ENCODE assay signal across 22 cellular contexts in the genomic region with DNA sequence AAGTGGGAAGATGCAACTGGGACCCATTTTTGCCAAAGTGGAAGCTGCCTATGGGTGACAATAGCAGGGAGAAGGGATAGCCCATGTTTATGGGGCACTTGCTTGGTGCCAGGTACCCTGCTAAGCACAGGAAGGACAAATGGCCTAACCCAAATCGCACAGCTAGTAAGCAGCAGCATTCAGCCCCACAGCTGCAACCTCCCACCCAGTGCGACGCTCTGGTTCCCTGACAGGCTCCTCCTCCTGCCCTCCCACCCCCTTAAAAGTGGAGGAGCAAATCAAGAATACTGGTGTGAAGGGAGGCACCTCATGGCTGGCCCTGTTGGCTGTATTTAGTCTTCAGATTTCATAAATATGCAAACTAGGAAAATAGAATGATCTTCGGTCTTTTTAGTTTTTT.
"Had no signal": no experiment of that assay in that cellular context is flagged by ENCODE, and none has a peak within 500 bp of the region (broad histone marks: within the 10 kb centered on the region; RNA-seq: fewer than 3 reads in every experiment).

No MANE protein-coding gene starts in this region.

- H3K27ac Mint-ChIP-seq: dendritic cell treated with granulocyte-macrophage colony-stimulating factor and Interleukin-4, amounts not matched to agents 40 ng/mL and 50 ng/mL, for 4 days; immature natural killer cell; natural killer cell had no signal

- ATAC-seq: gastroesophageal sphincter, mucosa of descending colon, natural killer cell, sciatic nerve had no signal

- H3K27me3 Mint-ChIP-seq: type B pancreatic cell had no signal

- H3K4me3 ChIP-seq: esophagus squamous epithelium, gastroesophageal sphincter, left ventricle myocardium inferior, lung, mucosa of descending colon, stomach had no signal

- H3K36me3 ChIP-seq: esophagus squamous epithelium, gastroesophageal sphincter, left ventricle myocardium inferior, stomach had no signal

- FAIRE-seq: colon, keratinocyte, urothelium cell line had no signal

- H3K27me3 ChIP-seq: esophagus squamous epithelium, gastroesophageal sphincter, stomach had no signal

- H3K36me3 Mint-ChIP-seq: immature natural killer cell, natural killer cell had no signal

- H3K4me3 Mint-ChIP-seq: dendritic cell treated with granulocyte-macrophage colony-stimulating factor and Interleukin-4, amounts not matched to agents 40 ng/mL and 50 ng/mL, for 4 days; immature natural killer cell; natural killer cell; neural crest cell; type B pancreatic cell had no signal

- DNase-seq: esophagus squamous epithelium; foreskin fibroblast; glutamatergic neuron; immature natural killer cell; left ventricle myocardium inferior; mesendoderm; mucosa of descending colon; natural killer cell; posterior cingulate gyrus; stimulated activated CD4-positive, alpha-beta T cell treated with anti-CD3 and anti-CD28 coated beads, Interleukin-2, amount 100 ng/mL, for 24 hours; stimulated activated CD4-positive, alpha-beta T cell treated with anti-CD3 and anti-CD28 coated beads, Interleukin-4, amount 100 ng/mL, for 4 hours; stimulated activated naive CD4-positive, alpha-beta T cell; stomach had no signal

- H3K4me1 ChIP-seq: esophagus squamous epithelium had no signal

- H3K27ac ChIP-seq: esophagus squamous epithelium, left ventricle myocardium inferior, stomach had no signal

- H3K9me3 ChIP-seq: esophagus squamous epithelium, gastroesophageal sphincter, left ventricle myocardium inferior, mucosa of descending colon, stomach had no signal

- H3K9me3 Mint-ChIP-seq: dendritic cell treated with granulocyte-macrophage colony-stimulating factor and Interleukin-4, amounts not matched to agents 40 ng/mL and 50 ng/mL, for 4 days; natural killer cell; neural crest cell had no signal
